1 cellular context compared by ENCODE assay signal in the genomic region with DNA sequence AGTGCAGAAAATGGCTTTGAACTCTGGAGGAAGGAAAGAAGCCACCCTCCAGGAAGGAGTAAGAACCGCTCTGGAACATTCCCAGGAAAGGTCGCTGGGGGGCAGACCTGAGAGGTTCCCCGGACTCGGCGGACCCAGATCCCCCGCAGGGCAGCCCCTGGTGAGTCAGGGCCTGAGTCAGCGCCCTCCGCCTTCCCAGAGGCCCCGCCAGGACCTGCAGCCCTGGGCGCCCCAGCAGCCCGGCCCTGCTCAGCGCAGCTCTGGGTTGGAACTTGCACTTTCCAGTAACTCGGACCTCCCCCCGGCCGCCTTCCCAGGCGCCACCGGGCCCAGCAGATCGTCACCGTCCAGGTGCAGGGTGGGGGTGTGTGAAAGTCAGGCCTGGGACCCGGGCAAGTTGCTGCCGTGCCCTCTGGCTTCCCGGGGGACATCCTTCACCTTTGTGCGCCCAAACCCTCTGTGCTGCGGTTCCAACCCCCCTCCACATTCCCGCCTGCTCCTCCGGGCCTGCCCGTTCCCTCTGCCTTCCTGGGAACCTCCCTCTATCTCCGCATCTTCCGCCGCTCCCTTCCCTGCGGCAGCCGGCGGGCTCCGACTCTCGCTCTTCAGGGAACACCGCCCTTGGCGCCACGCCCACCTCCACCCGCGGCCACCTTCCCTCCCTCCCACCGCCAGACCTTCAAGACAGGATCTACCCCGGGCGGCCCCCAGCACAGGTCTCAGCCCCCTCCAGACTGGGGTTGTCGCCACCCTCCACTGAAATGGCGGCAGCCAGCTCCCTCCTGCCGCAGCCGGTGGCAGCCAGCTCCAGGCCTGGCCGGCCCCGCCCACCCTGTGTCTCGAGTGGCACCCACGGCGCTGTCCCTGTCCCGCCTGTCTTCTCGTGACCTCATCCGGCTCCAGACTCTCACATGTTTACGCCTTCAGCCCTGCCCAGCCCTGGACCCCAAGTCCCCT.
TF ChIP-seq lines count a peak whose summit lies in the region.

No MANE protein-coding gene starts in this region.

TF ChIP-seq in HepG2, 621 proteins besides CTCF, POLR2A, EP300 and RAD21 (continued from another document and continues in another):
- TF ChIP-seq, protein P1, sequence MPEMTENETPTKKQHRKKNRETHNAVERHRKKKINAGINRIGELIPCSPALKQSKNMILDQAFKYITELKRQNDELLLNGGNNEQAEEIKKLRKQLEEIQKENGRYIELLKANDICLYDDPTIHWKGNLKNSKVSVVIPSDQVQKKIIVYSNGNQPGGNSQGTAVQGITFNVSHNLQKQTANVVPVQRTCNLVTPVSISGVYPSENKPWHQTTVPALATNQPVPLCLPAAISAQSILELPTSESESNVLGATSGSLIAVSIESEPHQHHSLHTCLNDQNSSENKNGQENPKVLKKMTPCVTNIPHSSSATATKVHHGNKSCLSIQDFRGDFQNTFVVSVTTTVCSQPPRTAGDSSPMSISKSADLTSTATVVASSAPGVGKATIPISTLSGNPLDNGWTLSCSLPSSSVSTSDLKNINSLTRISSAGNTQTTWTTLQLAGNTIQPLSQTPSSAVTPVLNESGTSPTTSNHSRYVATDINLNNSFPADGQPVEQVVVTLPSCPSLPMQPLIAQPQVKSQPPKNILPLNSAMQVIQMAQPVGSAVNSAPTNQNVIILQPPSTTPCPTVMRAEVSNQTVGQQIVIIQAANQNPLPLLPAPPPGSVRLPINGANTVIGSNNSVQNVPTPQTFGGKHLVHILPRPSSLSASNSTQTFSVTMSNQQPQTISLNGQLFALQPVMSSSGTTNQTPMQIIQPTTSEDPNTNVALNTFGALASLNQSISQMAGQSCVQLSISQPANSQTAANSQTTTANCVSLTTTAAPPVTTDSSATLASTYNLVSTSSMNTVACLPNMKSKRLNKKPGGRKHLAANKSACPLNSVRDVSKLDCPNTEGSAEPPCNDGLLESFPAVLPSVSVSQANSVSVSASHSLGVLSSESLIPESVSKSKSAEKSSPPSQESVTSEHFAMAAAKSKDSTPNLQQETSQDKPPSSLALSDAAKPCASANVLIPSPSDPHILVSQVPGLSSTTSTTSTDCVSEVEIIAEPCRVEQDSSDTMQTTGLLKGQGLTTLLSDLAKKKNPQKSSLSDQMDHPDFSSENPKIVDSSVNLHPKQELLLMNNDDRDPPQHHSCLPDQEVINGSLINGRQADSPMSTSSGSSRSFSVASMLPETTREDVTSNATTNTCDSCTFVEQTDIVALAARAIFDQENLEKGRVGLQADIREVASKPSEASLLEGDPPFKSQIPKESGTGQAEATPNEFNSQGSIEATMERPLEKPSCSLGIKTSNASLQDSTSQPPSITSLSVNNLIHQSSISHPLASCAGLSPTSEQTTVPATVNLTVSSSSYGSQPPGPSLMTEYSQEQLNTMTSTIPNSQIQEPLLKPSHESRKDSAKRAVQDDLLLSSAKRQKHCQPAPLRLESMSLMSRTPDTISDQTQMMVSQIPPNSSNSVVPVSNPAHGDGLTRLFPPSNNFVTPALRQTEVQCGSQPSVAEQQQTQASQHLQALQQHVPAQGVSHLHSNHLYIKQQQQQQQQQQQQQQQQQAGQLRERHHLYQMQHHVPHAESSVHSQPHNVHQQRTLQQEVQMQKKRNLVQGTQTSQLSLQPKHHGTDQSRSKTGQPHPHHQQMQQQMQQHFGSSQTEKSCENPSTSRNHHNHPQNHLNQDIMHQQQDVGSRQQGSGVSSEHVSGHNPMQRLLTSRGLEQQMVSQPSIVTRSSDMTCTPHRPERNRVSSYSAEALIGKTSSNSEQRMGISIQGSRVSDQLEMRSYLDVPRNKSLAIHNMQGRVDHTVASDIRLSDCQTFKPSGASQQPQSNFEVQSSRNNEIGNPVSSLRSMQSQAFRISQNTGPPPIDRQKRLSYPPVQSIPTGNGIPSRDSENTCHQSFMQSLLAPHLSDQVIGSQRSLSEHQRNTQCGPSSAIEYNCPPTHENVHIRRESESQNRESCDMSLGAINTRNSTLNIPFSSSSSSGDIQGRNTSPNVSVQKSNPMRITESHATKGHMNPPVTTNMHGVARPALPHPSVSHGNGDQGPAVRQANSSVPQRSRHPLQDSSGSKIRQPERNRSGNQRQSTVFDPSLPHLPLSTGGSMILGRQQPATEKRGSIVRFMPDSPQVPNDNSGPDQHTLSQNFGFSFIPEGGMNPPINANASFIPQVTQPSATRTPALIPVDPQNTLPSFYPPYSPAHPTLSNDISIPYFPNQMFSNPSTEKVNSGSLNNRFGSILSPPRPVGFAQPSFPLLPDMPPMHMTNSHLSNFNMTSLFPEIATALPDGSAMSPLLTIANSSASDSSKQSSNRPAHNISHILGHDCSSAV (CRISPR knock-in tag; IDR thresholded peaks at IDR 0.05; ENCODE audit: borderline replicate concordance), result no peak
- TF ChIP-seq YY1 (IDR thresholded peaks at IDR 0.05; ENCODE audit: insufficient read depth, insufficient replicate concordance, low read depth, low read length), result peak; percentile 51
- TF ChIP-seq, protein P2, sequence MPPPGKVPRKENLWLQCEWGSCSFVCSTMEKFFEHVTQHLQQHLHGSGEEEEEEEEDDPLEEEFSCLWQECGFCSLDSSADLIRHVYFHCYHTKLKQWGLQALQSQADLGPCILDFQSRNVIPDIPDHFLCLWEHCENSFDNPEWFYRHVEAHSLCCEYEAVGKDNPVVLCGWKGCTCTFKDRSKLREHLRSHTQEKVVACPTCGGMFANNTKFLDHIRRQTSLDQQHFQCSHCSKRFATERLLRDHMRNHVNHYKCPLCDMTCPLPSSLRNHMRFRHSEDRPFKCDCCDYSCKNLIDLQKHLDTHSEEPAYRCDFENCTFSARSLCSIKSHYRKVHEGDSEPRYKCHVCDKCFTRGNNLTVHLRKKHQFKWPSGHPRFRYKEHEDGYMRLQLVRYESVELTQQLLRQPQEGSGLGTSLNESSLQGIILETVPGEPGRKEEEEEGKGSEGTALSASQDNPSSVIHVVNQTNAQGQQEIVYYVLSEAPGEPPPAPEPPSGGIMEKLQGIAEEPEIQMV (CRISPR knock-in tag; IDR thresholded peaks at IDR 0.05; ENCODE audit: low read depth), result no peak; the same call in 1 of the 2 replicates
- no peak for TF ChIP-seq NFYB (CRISPR knock-in tag; IDR thresholded peaks at IDR 0.05)
- no peak for TF ChIP-seq ZFP82 (CRISPR knock-in tag; IDR thresholded peaks at IDR 0.05; ENCODE audit: borderline replicate concordance)
- TF ChIP-seq TCF7 (IDR thresholded peaks at IDR 0.05; ENCODE audit: low read depth), result no peak
- no peak for TF ChIP-seq SUZ12 (IDR thresholded peaks at IDR 0.05; ENCODE audit: low read depth, low read length)
- TF ChIP-seq MAF1 (CRISPR knock-in tag; IDR thresholded peaks at IDR 0.05; ENCODE audit: borderline replicate concordance), result no peak
- TF ChIP-seq, protein P3, sequence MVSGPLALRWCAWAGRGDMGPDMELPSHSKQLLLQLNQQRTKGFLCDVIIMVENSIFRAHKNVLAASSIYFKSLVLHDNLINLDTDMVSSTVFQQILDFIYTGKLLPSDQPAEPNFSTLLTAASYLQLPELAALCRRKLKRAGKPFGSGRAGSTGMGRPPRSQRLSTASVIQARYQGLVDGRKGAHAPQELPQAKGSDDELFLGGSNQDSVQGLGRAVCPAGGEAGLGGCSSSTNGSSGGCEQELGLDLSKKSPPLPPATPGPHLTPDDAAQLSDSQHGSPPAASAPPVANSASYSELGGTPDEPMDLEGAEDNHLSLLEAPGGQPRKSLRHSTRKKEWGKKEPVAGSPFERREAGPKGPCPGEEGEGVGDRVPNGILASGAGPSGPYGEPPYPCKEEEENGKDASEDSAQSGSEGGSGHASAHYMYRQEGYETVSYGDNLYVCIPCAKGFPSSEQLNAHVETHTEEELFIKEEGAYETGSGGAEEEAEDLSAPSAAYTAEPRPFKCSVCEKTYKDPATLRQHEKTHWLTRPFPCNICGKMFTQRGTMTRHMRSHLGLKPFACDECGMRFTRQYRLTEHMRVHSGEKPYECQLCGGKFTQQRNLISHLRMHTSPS (CRISPR knock-in tag; IDR thresholded peaks at IDR 0.05; ENCODE audit: low read depth), result peak; percentile 28; the same call in 1 of the 2 replicates
- no peak for TF ChIP-seq SP140L (CRISPR knock-in tag; IDR thresholded peaks at IDR 0.05; ENCODE audit: borderline replicate concordance)
- no peak; the same call in 1 of the 2 replicates for TF ChIP-seq EEA1 (CRISPR knock-in tag; IDR thresholded peaks at IDR 0.05; ENCODE audit: borderline replicate concordance)
- TF ChIP-seq, protein P4, sequence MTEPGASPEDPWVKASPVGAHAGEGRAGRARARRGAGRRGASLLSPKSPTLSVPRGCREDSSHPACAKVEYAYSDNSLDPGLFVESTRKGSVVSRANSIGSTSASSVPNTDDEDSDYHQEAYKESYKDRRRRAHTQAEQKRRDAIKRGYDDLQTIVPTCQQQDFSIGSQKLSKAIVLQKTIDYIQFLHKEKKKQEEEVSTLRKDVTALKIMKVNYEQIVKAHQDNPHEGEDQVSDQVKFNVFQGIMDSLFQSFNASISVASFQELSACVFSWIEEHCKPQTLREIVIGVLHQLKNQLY (CRISPR knock-in tag; IDR thresholded peaks at IDR 0.05), result no peak
- no peak for TF ChIP-seq SSRP1 (CRISPR knock-in tag; IDR thresholded peaks at IDR 0.05)
- TF ChIP-seq ADNP (CRISPR knock-in tag; IDR thresholded peaks at IDR 0.05), result no peak
- TF ChIP-seq ZNF556 (CRISPR knock-in tag; IDR thresholded peaks at IDR 0.05; ENCODE audit: borderline replicate concordance), result no peak; the same call in 1 of the 2 replicates
- no peak for TF ChIP-seq EZH2 (conservative IDR thresholded peaks at IDR 0.05; ENCODE audit: low read depth, low read length)
- TF ChIP-seq, protein P5, sequence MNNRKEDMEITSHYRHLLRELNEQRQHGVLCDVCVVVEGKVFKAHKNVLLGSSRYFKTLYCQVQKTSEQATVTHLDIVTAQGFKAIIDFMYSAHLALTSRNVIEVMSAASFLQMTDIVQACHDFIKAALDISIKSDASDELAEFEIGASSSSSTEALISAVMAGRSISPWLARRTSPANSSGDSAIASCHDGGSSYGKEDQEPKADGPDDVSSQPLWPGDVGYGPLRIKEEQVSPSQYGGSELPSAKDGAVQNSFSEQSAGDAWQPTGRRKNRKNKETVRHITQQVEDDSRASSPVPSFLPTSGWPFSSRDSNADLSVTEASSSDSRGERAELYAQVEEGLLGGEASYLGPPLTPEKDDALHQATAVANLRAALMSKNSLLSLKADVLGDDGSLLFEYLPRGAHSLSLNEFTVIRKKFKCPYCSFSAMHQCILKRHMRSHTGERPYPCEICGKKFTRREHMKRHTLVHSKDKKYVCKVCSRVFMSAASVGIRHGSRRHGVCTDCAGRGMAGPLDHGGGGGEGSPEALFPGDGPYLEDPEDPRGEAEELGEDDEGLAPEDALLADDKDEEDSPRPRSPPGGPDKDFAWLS (CRISPR knock-in tag; IDR thresholded peaks at IDR 0.05; ENCODE audit: borderline replicate concordance), result no peak
- TF ChIP-seq ZNF317 (CRISPR knock-in tag; IDR thresholded peaks at IDR 0.05), result 0 out of 2 replicates have a peak, but pooled peaks have one; percentile 61
- no peak for TF ChIP-seq ZNF17 (CRISPR knock-in tag; IDR thresholded peaks at IDR 0.05)
- TF ChIP-seq EED (CRISPR knock-in tag; IDR thresholded peaks at IDR 0.05), result peak; percentile 57; the same call in 1 of the 2 replicates
- TF ChIP-seq ZNF274 (CRISPR knock-in tag; IDR thresholded peaks at IDR 0.05), result no peak
- no peak for TF ChIP-seq DPF2 (CRISPR knock-in tag; IDR thresholded peaks at IDR 0.05; ENCODE audit: borderline replicate concordance, low read depth)
- TF ChIP-seq SNAPC2 (CRISPR knock-in tag; IDR thresholded peaks at IDR 0.05), result no peak
- TF ChIP-seq, protein P6, sequence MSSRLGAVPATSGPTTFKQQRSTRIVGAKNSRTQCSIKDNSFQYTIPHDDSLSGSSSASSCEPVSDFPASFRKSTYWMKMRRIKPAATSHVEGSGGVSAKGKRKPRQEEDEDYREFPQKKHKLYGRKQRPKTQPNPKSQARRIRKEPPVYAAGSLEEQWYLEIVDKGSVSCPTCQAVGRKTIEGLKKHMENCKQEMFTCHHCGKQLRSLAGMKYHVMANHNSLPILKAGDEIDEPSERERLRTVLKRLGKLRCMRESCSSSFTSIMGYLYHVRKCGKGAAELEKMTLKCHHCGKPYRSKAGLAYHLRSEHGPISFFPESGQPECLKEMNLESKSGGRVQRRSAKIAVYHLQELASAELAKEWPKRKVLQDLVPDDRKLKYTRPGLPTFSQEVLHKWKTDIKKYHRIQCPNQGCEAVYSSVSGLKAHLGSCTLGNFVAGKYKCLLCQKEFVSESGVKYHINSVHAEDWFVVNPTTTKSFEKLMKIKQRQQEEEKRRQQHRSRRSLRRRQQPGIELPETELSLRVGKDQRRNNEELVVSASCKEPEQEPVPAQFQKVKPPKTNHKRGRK (CRISPR knock-in tag; IDR thresholded peaks at IDR 0.05), result no peak
- TF ChIP-seq SPEN (CRISPR knock-in tag; IDR thresholded peaks at IDR 0.05; ENCODE audit: low read depth), result peak; percentile 31; the same call in 1 of the 2 replicates
- TF ChIP-seq, protein P7, sequence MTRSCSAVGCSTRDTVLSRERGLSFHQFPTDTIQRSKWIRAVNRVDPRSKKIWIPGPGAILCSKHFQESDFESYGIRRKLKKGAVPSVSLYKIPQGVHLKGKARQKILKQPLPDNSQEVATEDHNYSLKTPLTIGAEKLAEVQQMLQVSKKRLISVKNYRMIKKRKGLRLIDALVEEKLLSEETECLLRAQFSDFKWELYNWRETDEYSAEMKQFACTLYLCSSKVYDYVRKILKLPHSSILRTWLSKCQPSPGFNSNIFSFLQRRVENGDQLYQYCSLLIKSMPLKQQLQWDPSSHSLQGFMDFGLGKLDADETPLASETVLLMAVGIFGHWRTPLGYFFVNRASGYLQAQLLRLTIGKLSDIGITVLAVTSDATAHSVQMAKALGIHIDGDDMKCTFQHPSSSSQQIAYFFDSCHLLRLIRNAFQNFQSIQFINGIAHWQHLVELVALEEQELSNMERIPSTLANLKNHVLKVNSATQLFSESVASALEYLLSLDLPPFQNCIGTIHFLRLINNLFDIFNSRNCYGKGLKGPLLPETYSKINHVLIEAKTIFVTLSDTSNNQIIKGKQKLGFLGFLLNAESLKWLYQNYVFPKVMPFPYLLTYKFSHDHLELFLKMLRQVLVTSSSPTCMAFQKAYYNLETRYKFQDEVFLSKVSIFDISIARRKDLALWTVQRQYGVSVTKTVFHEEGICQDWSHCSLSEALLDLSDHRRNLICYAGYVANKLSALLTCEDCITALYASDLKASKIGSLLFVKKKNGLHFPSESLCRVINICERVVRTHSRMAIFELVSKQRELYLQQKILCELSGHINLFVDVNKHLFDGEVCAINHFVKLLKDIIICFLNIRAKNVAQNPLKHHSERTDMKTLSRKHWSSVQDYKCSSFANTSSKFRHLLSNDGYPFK (CRISPR knock-in tag; IDR thresholded peaks at IDR 0.05; ENCODE audit: borderline replicate concordance), result peak; percentile 53; the same call in 1 of the 2 replicates
- TF ChIP-seq RNF2 (conservative IDR thresholded peaks at IDR 0.05; ENCODE audit: low read depth), result peak; percentile 72; the same call in 1 of the 2 replicates
- TF ChIP-seq ETV5 (CRISPR knock-in tag; IDR thresholded peaks at IDR 0.05; ENCODE audit: borderline replicate concordance), result peak; percentile 36; the same call in 1 of the 2 replicates
- TF ChIP-seq, protein P8, sequence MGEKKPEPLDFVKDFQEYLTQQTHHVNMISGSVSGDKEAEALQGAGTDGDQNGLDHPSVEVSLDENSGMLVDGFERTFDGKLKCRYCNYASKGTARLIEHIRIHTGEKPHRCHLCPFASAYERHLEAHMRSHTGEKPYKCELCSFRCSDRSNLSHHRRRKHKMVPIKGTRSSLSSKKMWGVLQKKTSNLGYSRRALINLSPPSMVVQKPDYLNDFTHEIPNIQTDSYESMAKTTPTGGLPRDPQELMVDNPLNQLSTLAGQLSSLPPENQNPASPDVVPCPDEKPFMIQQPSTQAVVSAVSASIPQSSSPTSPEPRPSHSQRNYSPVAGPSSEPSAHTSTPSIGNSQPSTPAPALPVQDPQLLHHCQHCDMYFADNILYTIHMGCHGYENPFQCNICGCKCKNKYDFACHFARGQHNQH (CRISPR knock-in tag; IDR thresholded peaks at IDR 0.05), result peak; percentile 81
- TF ChIP-seq FOXK2 (IDR thresholded peaks at IDR 0.05), result no peak
- TF ChIP-seq YEATS4 (CRISPR knock-in tag; IDR thresholded peaks at IDR 0.05; ENCODE audit: borderline replicate concordance), result peak; percentile 59; the same call in 1 of the 2 replicates
- TF ChIP-seq ZNF382 (CRISPR knock-in tag; IDR thresholded peaks at IDR 0.05; ENCODE audit: borderline replicate concordance), result no peak
- TF ChIP-seq SMARCC2 (IDR thresholded peaks at IDR 0.05), result no peak
- no peak for TF ChIP-seq CENPT (CRISPR knock-in tag; IDR thresholded peaks at IDR 0.05; ENCODE audit: low read depth)
- TF ChIP-seq ZMYM3 (CRISPR knock-in tag; IDR thresholded peaks at IDR 0.05), result no peak; the same call in 1 of the 2 replicates
